In the genomic region with DNA sequence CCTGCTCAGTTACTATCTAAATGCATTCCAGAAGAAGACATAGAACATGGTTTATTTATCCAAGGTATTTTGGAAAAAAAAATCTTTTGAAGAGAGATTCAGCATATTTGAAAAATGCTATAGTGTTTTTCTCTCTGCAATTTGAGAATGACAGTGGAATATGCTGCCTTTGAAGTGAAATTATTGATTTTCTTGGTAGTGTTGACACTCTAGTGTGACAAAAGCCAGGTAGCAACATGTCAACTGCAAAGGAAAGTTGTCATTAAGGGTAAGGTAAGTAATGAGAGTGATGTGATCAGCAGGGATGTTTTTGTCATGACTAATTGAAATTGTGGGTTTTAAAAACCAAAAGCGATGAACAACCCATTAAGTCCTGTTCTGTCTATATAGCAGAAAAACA, we compare ENCODE assay signal across 12 cellular contexts.
"Had no signal": no experiment of that assay in that cellular context is flagged by ENCODE, and none has a peak within 500 bp of the region (broad histone marks: within the 10 kb centered on the region; RNA-seq: fewer than 3 reads in every experiment).

No MANE protein-coding gene starts in this region.

- DNase-seq: activated CD4-positive, alpha-beta T cell treated with anti-CD3 and anti-CD28 coated beads for 36 hours; activated CD4-positive, alpha-beta T cell treated with anti-CD3 and anti-CD28 coated beads, Interleukin-2, amount 50 U/mL, for 48 hours; activated gamma-delta T cell; effector CD4-positive, alpha-beta T cell; gastrocnemius medialis; head of caudate nucleus; left ventricle myocardium inferior; stimulated activated CD4-positive, alpha-beta T cell treated with anti-CD3 and anti-CD28 coated beads, Interleukin-12 subunit alpha, Interleukin-12 subunit beta, amount 100 ng/mL, for 4 hours; stimulated activated CD4-positive, alpha-beta T cell treated with anti-CD3 and anti-CD28 coated beads, Interleukin-1b, Interleukin-23, amount 100 ng/mL, for 48 hours; stimulated activated CD8-positive, alpha-beta memory T cell treated with anti-CD3 and anti-CD28 coated beads, Interleukin-4, amount 100 ng/mL, for 48 hours; stimulated activated naive CD4-positive, alpha-beta T cell treated with Interleukin-2 at 50 U/mL for 16 hours; thyroid gland had no signal
